ENCODE assay signal across 8 cellular contexts in the genomic region with DNA sequence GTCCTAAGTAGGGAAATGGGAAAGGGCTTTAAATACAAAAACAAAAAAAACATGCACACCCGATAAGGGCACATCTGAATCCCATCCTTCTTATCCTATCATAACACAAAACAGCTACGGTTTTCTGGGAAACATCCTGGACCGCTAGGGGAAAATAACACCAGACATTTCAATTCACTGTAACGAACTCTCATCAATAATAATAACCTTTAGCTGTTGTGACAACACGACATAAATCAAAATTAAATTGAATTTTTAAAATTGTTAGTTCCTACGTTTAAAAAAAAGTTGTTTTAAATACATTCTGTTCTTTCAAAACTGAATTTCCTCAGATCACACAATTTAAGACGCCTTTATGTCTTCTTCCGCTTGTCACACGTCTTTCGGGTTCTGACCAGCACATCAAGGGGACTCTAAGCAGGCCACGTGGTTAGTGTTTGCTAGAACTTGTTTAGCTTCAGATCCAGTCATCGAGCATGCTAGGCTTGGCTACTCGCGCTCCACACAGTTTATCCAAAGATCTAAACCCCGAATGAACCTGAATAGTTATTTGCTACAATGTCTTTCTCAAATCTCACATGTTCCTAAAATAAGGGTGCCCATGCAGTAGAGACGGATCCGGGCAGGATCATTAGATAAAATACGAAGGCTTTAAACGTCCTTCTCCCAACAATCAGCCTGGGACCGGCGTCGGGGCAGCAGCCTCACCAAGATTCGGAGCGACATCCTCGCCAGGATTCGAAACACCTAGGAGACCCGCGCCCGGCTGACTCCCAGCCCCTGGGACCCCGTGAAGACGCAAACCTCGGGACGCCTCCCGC. TPM values are rescaled to one million over a fixed set of nuclear protein-coding genes. Genes with fewer than 3 reads are reported as not detected.
DNase-seq lines count a peak whose midpoint lies in the region; ATAC-seq lines count a peak whose summit lies in the region.

No MANE protein-coding gene starts in this region.

- H3K27ac ChIP-seq in esophagus (ENCODE audit: low read depth in 2 of 2, low read length in 1 of 2): peak overlapping the region; percentile 79 to 93
- peak overlapping the region; percentile 68 for H3K27ac ChIP-seq in muscle layer of duodenum (ENCODE audit: low read length)
- peak overlapping the region; percentile 89 for H3K27ac ChIP-seq in stomach smooth muscle (ENCODE audit: low read length)

- DNase-seq in NCI-H1436 (lab: John Stamatoyannopoulos, UW) (peak; percentile 6), NCI-H1436 treated with DMSO at 0.1 percent for 48 hours (lab: John Stamatoyannopoulos, UW) (no peak), NCI-H69 (lab: John Stamatoyannopoulos, UW) (peak; percentile 49)
- DNase-seq in activated CD8-positive, alpha-beta memory T cell treated with anti-CD3 and anti-CD28 coated beads, Interleukin-2, amount 50 U/mL, for 24 hours (ENCODE audit: extremely low read depth): peak; percentile 17

- H3K4me1 ChIP-seq in esophagus (ENCODE audit: control insufficient read depth in 2 of 2, insufficient read depth in 2 of 2, low read length in 1 of 2): no peaks in the 10 kb centered on the region
- H3K4me1 ChIP-seq in muscle layer of duodenum (ENCODE audit: control insufficient read depth in 1 of 2, insufficient read depth in 2 of 2, low read length in 2 of 2): peaks cover 8 to 49% of the 10 kb centered on the region in 2 donors
- H3K4me1 ChIP-seq in stomach smooth muscle (ENCODE audit: control insufficient read depth, insufficient read depth, low read length): peaks cover 18% of the 10 kb centered on the region

- H3K4me3 ChIP-seq in esophagus (ENCODE audit: low read depth in 1 of 2, low read length in 2 of 2): peak overlapping the region; percentile 94 to 98
- peak overlapping the region; percentile 83 to 87 for H3K4me3 ChIP-seq in muscle layer of duodenum (ENCODE audit: low read depth in 1 of 2, low read length in 2 of 2)
- H3K4me3 ChIP-seq in stomach smooth muscle (ENCODE audit: low read length in 2 of 2): peak overlapping the region; percentile 82 to 91

- 2 to 3% methylated on average over 29 to 34 of the region's 34 CpGs for WGBS in esophagus, 2 donors

- ATAC-seq in HG02970 (IDR thresholded peaks at IDR 0.05; ENCODE audit: low FRiP score, unreplicated experiment): peak; percentile 28

- peak overlapping the region; percentile 84 to 93 for H3K9ac ChIP-seq in stomach smooth muscle (ENCODE audit: low read length in 2 of 2)

- H3K9me3 ChIP-seq in esophagus (ENCODE audit: control insufficient read depth in 2 of 2, insufficient read depth in 1 of 2, low read depth in 1 of 2, low read length in 1 of 2): no peaks in the 10 kb centered on the region
- no peaks in the 10 kb centered on the region for H3K9me3 ChIP-seq in muscle layer of duodenum (ENCODE audit: control insufficient read depth in 1 of 2, low read length in 2 of 2)
- no peaks in the 10 kb centered on the region for H3K9me3 ChIP-seq in stomach smooth muscle (ENCODE audit: control insufficient read depth in 2 of 2, low read length in 2 of 2)

- H3K27me3 ChIP-seq in esophagus (ENCODE audit: control insufficient read depth in 1 of 2, insufficient read depth in 2 of 2, low read length in 2 of 2) (no peaks in the 10 kb centered on the region), muscle layer of duodenum (ENCODE audit: low read depth, low read length) (no peaks in the 10 kb centered on the region), stomach smooth muscle (ENCODE audit: control insufficient read depth in 1 of 2, insufficient read depth in 2 of 2, low read length in 2 of 2) (no peaks in the 10 kb centered on the region)

- H3K36me3 ChIP-seq in esophagus (ENCODE audit: control insufficient read depth in 2 of 2, insufficient read depth in 2 of 2, low read length in 1 of 2): no peaks in the 10 kb centered on the region
- no peaks in the 10 kb centered on the region for H3K36me3 ChIP-seq in muscle layer of duodenum (ENCODE audit: control insufficient read depth in 1 of 2, insufficient read depth in 2 of 2, low read length in 2 of 2)
- H3K36me3 ChIP-seq in stomach smooth muscle (ENCODE audit: control insufficient read depth in 2 of 2, insufficient read depth in 2 of 2, low read length in 2 of 2): no peaks in the 10 kb centered on the region

RNA-seq across cellular contexts. Expression of a gene that starts 0.8 kb away (rescaled TPM):
- polyA plus RNA-seq in esophagus: 1 to 10 TPM; 4.5 to 7.2 TPM

RNA-seq across cellular contexts. Expression of a gene that starts 1.0 kb away (rescaled TPM):
- polyA plus RNA-seq in esophagus: 1 to 10 TPM; 5.2 to 7.3 TPM

RNA-seq across cellular contexts. Expression of a gene that starts 27.6 kb away (rescaled TPM):
- polyA plus RNA-seq in esophagus: 1 to 10 TPM; 2.7 to 2.9 TPM

RNA-seq across cellular contexts. Expression of a gene that starts 53.7 kb away (rescaled TPM):
- polyA plus RNA-seq in esophagus: 1 to 10 TPM; 3.1 to 4.0 TPM
